In the genomic region with DNA sequence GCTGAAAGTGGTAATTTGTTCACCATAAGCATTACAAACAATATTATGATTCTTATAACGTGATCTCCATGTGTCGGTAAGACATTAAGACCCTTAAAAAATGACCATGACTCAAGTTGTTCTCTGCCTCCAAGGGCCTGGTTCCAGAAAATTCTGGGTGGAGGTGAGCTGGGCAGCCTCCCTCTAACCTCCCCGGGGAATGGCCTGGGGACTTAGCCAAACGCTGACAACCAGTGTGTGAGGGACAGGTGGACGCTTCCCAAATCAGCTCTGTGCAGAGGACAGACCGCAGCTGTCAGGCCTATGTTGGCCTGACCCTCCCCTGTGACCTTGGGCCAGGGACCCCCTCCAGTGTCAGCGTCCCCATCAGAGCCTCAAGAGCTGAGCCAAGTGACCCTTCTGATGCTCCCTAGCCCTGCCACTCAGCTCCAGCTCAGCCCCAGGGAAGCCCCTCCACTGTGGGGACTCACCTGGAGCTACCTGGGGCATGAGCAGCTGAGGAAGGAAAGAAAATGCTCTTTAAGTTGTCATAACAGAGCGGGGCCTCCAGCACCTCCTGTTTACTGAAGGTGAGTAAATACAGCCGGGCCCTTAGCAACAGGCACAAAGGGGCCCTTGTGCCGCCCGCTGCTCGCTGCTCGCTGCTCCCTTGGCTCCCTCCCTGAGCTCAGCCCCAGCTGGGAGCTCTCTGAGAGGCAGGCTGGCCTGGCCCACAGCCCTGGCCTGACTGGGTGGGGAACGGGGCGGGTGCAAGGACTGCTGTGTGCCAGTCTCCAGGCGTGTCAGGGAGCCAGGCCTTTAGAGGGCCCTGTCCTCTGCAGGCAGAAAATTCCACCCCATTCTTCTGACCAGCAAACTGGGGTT, we compare ENCODE assay signal across 9 cellular contexts.
A peak's percentile ranks its signal among the peaks of the same experiment; 100 is the strongest.
DNase-seq lines count a peak whose midpoint lies in the region; ATAC-seq, FAIRE-seq and TF ChIP-seq lines count a peak whose summit lies in the region.
"Had no signal": no experiment of that assay in that cellular context is flagged by ENCODE, and none has a peak within 500 bp of the region (broad histone marks: within the 10 kb centered on the region; RNA-seq: fewer than 3 reads in every experiment).

No MANE protein-coding gene starts in this region.

- H3K9me3 ChIP-seq in WERI-Rb-1 (ENCODE audit: severe bottlenecking), result no peaks in the 10 kb centered on the region
- H3K9me3 ChIP-seq: adrenal gland had no signal

- H3K27me3 ChIP-seq in WERI-Rb-1 (ENCODE audit: insufficient read depth, low read depth, severe bottlenecking), result no peaks in the 10 kb centered on the region
- H3K27me3 ChIP-seq: adrenal gland had no signal

- peak overlapping the region; percentile 83; the same call in 1 of the 2 replicates for H3K27ac ChIP-seq in WERI-Rb-1
- H3K27ac ChIP-seq: adrenal gland had no signal

- peak; percentile 77 for DNase-seq in NCI-H128 (lab: John Stamatoyannopoulos, UW; ENCODE audit: unreplicated experiment)
- DNase-seq in WERI-Rb-1, result no peak
- peak; percentile 96 for DNase-seq in superior temporal gyrus (ENCODE audit: extremely low spot score)
- DNase-seq in activated T-cell treated with anti-CD3 and anti-CD28 coated beads, Interleukin-2, amount 50 U/mL, for 1 hour, result no peak
- no peak for DNase-seq in activated CD8-positive, alpha-beta memory T cell treated with anti-CD3 and anti-CD28 coated beads, Interleukin-2, amount 50 U/mL, for 48 hours
- no peak for DNase-seq in GM13977 (ENCODE audit: low spot score)

- H3K36me3 ChIP-seq in WERI-Rb-1, result no peaks in the 10 kb centered on the region
- H3K36me3 ChIP-seq: adrenal gland had no signal

- no peak overlapping the region for H3K4me3 ChIP-seq in WERI-Rb-1 (ENCODE audit: low read depth, low read length)
- H3K4me3 ChIP-seq: adrenal gland had no signal

- in situ Hi-C loops in GM13977 (cut with MboI; ENCODE audit: low pct_unique_long_range_greater_than_20kb, low sequenced_read_pairs, unreplicated experiment), result no loop called here

- TF ChIP-seq CTCF in WERI-Rb-1 (IDR thresholded peaks at IDR 0.05; ENCODE audit: low read depth, low read length) (no peak), GM13977 (IDR thresholded peaks at IDR 0.05; ENCODE audit: extremely low read depth, insufficient read depth, missing control alignments) (no peak)

- no peak for ATAC-seq in HG03095 (IDR thresholded peaks at IDR 0.05; ENCODE audit: unreplicated experiment)

- FAIRE-seq in islet of Langerhans (lab: Jason Lieb, UNC), result peak; percentile 93

Comparison
In these comparisons a context has a peak if more than half of its experiments do, and no peak if none do; other contexts are left out.
1. DNase-seq: peak in NCI-H128 (single experiment) and superior temporal gyrus (single experiment); none in WERI-Rb-1 (single experiment), activated T-cell treated with anti-CD3 and anti-CD28 coated beads, Interleukin-2, amount 50 U/mL, for 1 hour (single experiment), activated CD8-positive, alpha-beta memory T cell treated with anti-CD3 and anti-CD28 coated beads, Interleukin-2, amount 50 U/mL, for 48 hours (single experiment) and GM13977 (single experiment).